Comparison of ENCODE assay signal across 27 cellular contexts in genomic region chr2:160621748-160622147, GRCh38.
"Had no signal": no experiment of that assay in that cellular context is flagged by ENCODE, and none has a peak within 500 bp of the region (broad histone marks: within the 10 kb centered on the region; RNA-seq: fewer than 3 reads in every experiment).

No MANE protein-coding gene starts in this region.

- H3K4me3 Mint-ChIP-seq: activated naive CD8-positive, alpha-beta T cell; brain; naive thymus-derived CD4-positive, alpha-beta T cell; T-helper 17 cell had no signal

- H3K36me3 Mint-ChIP-seq: brain had no signal

- H3K27ac Mint-ChIP-seq: activated naive CD8-positive, alpha-beta T cell; brain; naive thymus-derived CD4-positive, alpha-beta T cell; T-helper 17 cell had no signal

- ATAC-seq: activated CD4-positive, CD25-positive, alpha-beta regulatory T cell treated with anti-CD3 and anti-CD28 coated beads, Interleukin-2, amount 50 U/mL, for 24 hours; gastroesophageal sphincter; left colon; naive thymus-derived CD4-positive, alpha-beta T cell; pancreas; T-helper 17 cell had no signal

- H3K36me3 ChIP-seq: ascending aorta, esophagus squamous epithelium, gastroesophageal sphincter, pancreas, prostate gland, spleen, suprapubic skin, tibial nerve, WERI-Rb-1 had no signal

- H3K27me3 Mint-ChIP-seq: activated naive CD8-positive, alpha-beta T cell; T-helper 17 cell had no signal

- H3K4me1 Mint-ChIP-seq: brain; naive thymus-derived CD4-positive, alpha-beta T cell had no signal

- H3K27me3 ChIP-seq: ascending aorta, esophagus squamous epithelium, gastroesophageal sphincter, hepatocyte, pancreas, spleen, suprapubic skin, tibial nerve had no signal

- FAIRE-seq: keratinocyte, pancreas had no signal

- H3K4me3 ChIP-seq: ascending aorta, esophagus squamous epithelium, gastroesophageal sphincter, hepatocyte, pancreas, prostate gland, spleen, suprapubic skin, tibial nerve had no signal

- DNase-seq: activated CD4-positive, alpha-beta T cell treated with anti-CD3 and anti-CD28 coated beads for 48 hours; activated CD4-positive, alpha-beta T cell treated with anti-CD3 and anti-CD28 coated beads, Interleukin-2, amount 50 U/mL, for 48 hours; activated CD8-positive, alpha-beta memory T cell treated with anti-CD3 and anti-CD28 coated beads for 24 hours; activated effector memory CD4-positive, alpha-beta T cell treated with Interleukin-2 at 50 U/mL for 16 hours; activated naive CD4-positive, alpha-beta T cell treated with Interleukin-2 at 50 U/mL for 16 hours; esophagus squamous epithelium; left colon; midbrain; naive thymus-derived CD4-positive, alpha-beta T cell; nucleus accumbens; pancreas; retina; spleen; stimulated activated naive CD4-positive, alpha-beta T cell; T-helper 17 cell; T1000; WERI-Rb-1 had no signal
